Comparison of ENCODE assay signal across 10 cellular contexts in the genomic region with DNA sequence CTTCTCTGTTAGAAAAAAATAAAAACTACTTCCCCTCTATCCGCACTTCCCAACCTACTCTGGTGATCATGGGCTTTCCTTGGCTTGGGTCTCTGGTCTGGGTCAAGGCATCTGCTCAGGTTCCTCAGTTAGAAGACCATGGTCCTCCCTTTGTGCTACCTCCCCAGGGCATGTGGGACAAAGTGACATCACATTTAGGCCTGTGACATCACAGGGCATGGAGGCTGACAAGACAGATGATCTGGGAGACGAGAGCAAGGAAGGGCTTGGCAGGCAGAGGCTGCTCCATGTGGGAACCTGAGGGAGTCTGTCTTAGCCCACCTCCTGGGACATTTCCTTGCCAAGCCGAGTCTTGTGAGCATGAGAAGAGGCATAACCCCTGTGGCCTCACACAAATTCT. TPM values are rescaled to one million over a fixed set of nuclear protein-coding genes. Genes with fewer than 3 reads are reported as not detected.
A peak's percentile ranks its signal among the peaks of the same experiment; 100 is the strongest.
DNase-seq lines count a peak whose midpoint lies in the region; ATAC-seq, FAIRE-seq and TF ChIP-seq lines count a peak whose summit lies in the region.
"Not testable (repeated sequence)": the region's sequence is repeated elsewhere in the genome, so short reads cannot be mapped to it uniquely, and the experiment has no call there.
"Had no signal": no experiment of that assay in that cellular context is flagged by ENCODE, and none has a peak within 500 bp of the region (broad histone marks: within the 10 kb centered on the region; RNA-seq: fewer than 3 reads in every experiment).

TSS of gene ZNF683 (minus strand) at position 140 of the 400 bp plus-strand sequence. CDS start 4,179 bp downstream, outside the sequence.

- POLR2A ChIA-PET in CD4-positive, alpha-beta T cell (lab: Charles Lee) = interaction anchor here (1.0 to 2.2 kb wide), 4 partner anchors 8 to 55 kb away, joined by 3 to 9 read pairs (median 6); partner anchors contain the start of gene CD52
- POLR2A ChIA-PET in H1 (lab: Charles Lee; ENCODE audit: partially characterized antibody) = interaction anchor here (1.3 to 1.6 kb wide), 2 partner anchors 8 to 36 kb away, joined by 4 to 5 read pairs; no protein-coding TSS in a partner anchor

- TF ChIP-seq CTCF in CD4-positive, alpha-beta T cell (IDR thresholded peaks at IDR 0.05); H1 (IDR thresholded peaks at IDR 0.05; ENCODE audit: control extremely low read depth in 1 of 3, insufficient read depth in 1 of 3, low read depth in 1 of 3, low read length in 3 of 3): not testable (repeated sequence)

- not testable (repeated sequence) for H3K56ac ChIP-seq in H1 (replicated peaks; ENCODE audit: insufficient read length, low read depth, low read length)

- not testable (repeated sequence) for TF ChIP-seq POLR2A in H1 (IDR thresholded peaks at IDR 0.05; ENCODE audit: control extremely low read depth in 1 of 2, low read depth in 2 of 2, low read length in 2 of 2)

- H3K4me2 ChIP-seq in H1 (ENCODE audit: insufficient read depth in 1 of 2, low read depth in 2 of 2, low read length in 2 of 2) = not testable (repeated sequence)

- H3K14ac ChIP-seq in H1 (ENCODE audit: insufficient read length) = not testable (repeated sequence)

- not testable (repeated sequence) for H2AK5ac ChIP-seq in H1 (ENCODE audit: low read depth, low read length)

- not testable (repeated sequence) for FAIRE-seq in H1 (lab: Jason Lieb, UNC)

- not testable (repeated sequence) for H3K23ac ChIP-seq in H1 (ENCODE audit: insufficient read length)

- not testable (repeated sequence) for H2BK12ac ChIP-seq in H1 (ENCODE audit: low read depth, low read length)

- not testable (repeated sequence) for H3K4ac ChIP-seq in H1 (replicated peaks; ENCODE audit: insufficient read length, low read depth, low read length)

- H3K27ac Mint-ChIP-seq in CD4-positive, alpha-beta T cell = peak within 1 kb of the TSS; percentile 92
- peak within 1 kb of the TSS; percentile 74 for H3K27ac Mint-ChIP-seq in activated CD4-positive, alpha-beta T cell treated with anti-CD3 and anti-CD28 coated beads, Interleukin-2, amount 10 ng/mL, durations not matched to agents 24 days and 14 days
- H3K27ac Mint-ChIP-seq in activated T-cell treated with anti-CD3 and anti-CD28 coated beads, Interleukin-2, amount 50 U/mL, for 72 hours = peak within 1 kb of the TSS; percentile 47
- peak within 1 kb of the TSS; percentile 84 for H3K27ac Mint-ChIP-seq in activated naive CD8-positive, alpha-beta T cell treated with anti-CD3 and anti-CD28 coated beads for 36 hours
- peak within 1 kb of the TSS in 1 of 2 donors; percentile 58 for H3K27ac Mint-ChIP-seq in natural killer cell treated with Interleukin-12 subunit alpha and Interleukin-12 subunit beta and Interleukin-15 and Interleukin-18, amount 100 ng/mL, for 72 hours

- 86% methylated on average over 3 of the region's 3 CpGs; no CpG with 5 or more reads in 1 of the 2 experiments for WGBS in H1 (ENCODE audit: extremely low coverage in 1 of 2, insufficient coverage in 1 of 2, insufficient read length in 1 of 2, insufficient replicate concordance in 2 of 2, low coverage in 1 of 2, low lambda C conversion rate in 2 of 2, missing lambda C conversion rate in 1 of 2), 2 experiments

- H3K36me3 Mint-ChIP-seq in CD4-positive, alpha-beta T cell (ENCODE audit: low read depth); activated CD4-positive, alpha-beta T cell treated with anti-CD3 and anti-CD28 coated beads, Interleukin-2, amount 10 ng/mL, durations not matched to agents 24 days and 14 days (ENCODE audit: low read depth); activated T-cell treated with anti-CD3 and anti-CD28 coated beads, Interleukin-2, amount 50 U/mL, for 72 hours (ENCODE audit: insufficient read depth in 2 of 2); activated naive CD8-positive, alpha-beta T cell treated with anti-CD3 and anti-CD28 coated beads for 36 hours; natural killer cell treated with Interleukin-12 subunit alpha and Interleukin-12 subunit beta and Interleukin-15 and Interleukin-18, amount 100 ng/mL, for 72 hours: not testable (repeated sequence)

- not testable (repeated sequence) for H2BK120ac ChIP-seq in H1 (replicated peaks; ENCODE audit: low read depth, low read length)

- not testable (repeated sequence) for H3K27me3 ChIP-seq in CD4-positive, alpha-beta T cell (ENCODE audit: control insufficient read depth, insufficient read depth, low read length); H1 (replicated peaks in 1 of 4; ENCODE audit: control insufficient read depth in 3 of 4, extremely low read depth in 1 of 4, insufficient read depth in 3 of 4, low read length in 3 of 4)

- peak within 1 kb of the TSS; percentile 77 for H3K4me3 Mint-ChIP-seq in CD4-positive, alpha-beta T cell
- H3K4me3 Mint-ChIP-seq in activated CD4-positive, alpha-beta T cell treated with anti-CD3 and anti-CD28 coated beads, Interleukin-2, amount 10 ng/mL, durations not matched to agents 24 days and 14 days = peak within 1 kb of the TSS; percentile 33
- peak within 1 kb of the TSS; percentile 46 to 56 for H3K4me3 Mint-ChIP-seq in activated T-cell treated with anti-CD3 and anti-CD28 coated beads, Interleukin-2, amount 50 U/mL, for 72 hours
- peak within 1 kb of the TSS; percentile 9 for H3K4me3 Mint-ChIP-seq in activated naive CD8-positive, alpha-beta T cell treated with anti-CD3 and anti-CD28 coated beads for 36 hours
- H3K4me3 Mint-ChIP-seq in natural killer cell treated with Interleukin-12 subunit alpha and Interleukin-12 subunit beta and Interleukin-15 and Interleukin-18, amount 100 ng/mL, for 72 hours = peak within 1 kb of the TSS; percentile 56

- not testable (repeated sequence) for H3K9ac ChIP-seq in H1 (replicated peaks in 1 of 4; ENCODE audit: extremely low read depth in 1 of 4, low read depth in 3 of 4, low read length in 3 of 4)

- CTCF ChIA-PET in CD4-positive, alpha-beta T cell (lab: Charles Lee) = interaction anchor here (1.2 to 3.9 kb wide), 4 partner anchors 9 to 51 kb away, joined by 4 to 22 read pairs (median 4); no protein-coding TSS in a partner anchor
- CTCF ChIA-PET in H1 (lab: Charles Lee; ENCODE audit: partially characterized antibody) = interaction anchor here (1.2 to 7.9 kb wide), 5 partner anchors 9 to 98 kb away, joined by 3 to 79 read pairs (median 13); no protein-coding TSS in a partner anchor

- not testable (repeated sequence) for H3K79me1 ChIP-seq in H1 (ENCODE audit: low read depth, low read length)

- ATAC-seq in CD4-positive, alpha-beta T cell (ENCODE audit: poor library complexity); activated T-cell treated with anti-CD3 and anti-CD28 coated beads, Interleukin-2, amount 50 U/mL, for 72 hours (replicated peaks in 1 of 2); natural killer cell treated with Interleukin-12 subunit alpha and Interleukin-12 subunit beta and Interleukin-15 and Interleukin-18, amount 100 ng/mL, for 72 hours: not testable (repeated sequence)

- not testable (repeated sequence) for TF ChIP-seq EP300 in H1 (IDR thresholded peaks at IDR 0.05; ENCODE audit: borderline replicate concordance in 1 of 2, low read depth in 2 of 2, low read length in 2 of 2)

- H4K91ac ChIP-seq in H1 (replicated peaks; ENCODE audit: insufficient read length, low read length) = not testable (repeated sequence)

- not testable (repeated sequence) for H2BK5ac ChIP-seq in H1 (ENCODE audit: low read depth, low read length)

- not testable (repeated sequence) for TF ChIP-seq RAD21 in H1 (IDR thresholded peaks at IDR 0.05 in 1 of 2, conservative IDR thresholded peaks at IDR 0.05 in 1 of 2; ENCODE audit: low read depth in 2 of 2, low read length in 2 of 2)

- not testable (repeated sequence) for DNase-seq in CD4-positive, alpha-beta T cell; activated CD4-positive, alpha-beta T cell treated with anti-CD3 and anti-CD28 coated beads, Interleukin-2, amount 10 ng/mL, durations not matched to agents 24 days and 14 days; activated T-cell treated with anti-CD3 and anti-CD28 coated beads, Interleukin-2, amount 50 U/mL, for 72 hours; activated naive CD8-positive, alpha-beta T cell treated with anti-CD3 and anti-CD28 coated beads for 36 hours; H1 (ENCODE audit: low read depth in 1 of 2, low spot score in 2 of 2); natural killer cell treated with Interleukin-12 subunit alpha and Interleukin-12 subunit beta and Interleukin-15 and Interleukin-18, amount 100 ng/mL, for 72 hours (ENCODE audit: low spot score)

- H3K79me2 ChIP-seq in H1 (ENCODE audit: control insufficient read depth in 1 of 2, insufficient read depth in 2 of 2, low read length in 2 of 2) = not testable (repeated sequence)

- H4K20me1 ChIP-seq in H1 (replicated peaks in 1 of 2; ENCODE audit: control insufficient read depth in 1 of 2, insufficient read depth in 2 of 2, low read length in 2 of 2) = not testable (repeated sequence)

- not testable (repeated sequence) for H2BK15ac ChIP-seq in H1 (ENCODE audit: low read length)

- H3K36me3 ChIP-seq in KOPT-K1 (ENCODE audit: insufficient read depth, low read length); H1 (ENCODE audit: control insufficient read depth in 2 of 4, insufficient read depth in 4 of 4, low read length in 3 of 4): not testable (repeated sequence)

- H3K9me3 Mint-ChIP-seq in CD4-positive, alpha-beta T cell; activated CD4-positive, alpha-beta T cell treated with anti-CD3 and anti-CD28 coated beads, Interleukin-2, amount 10 ng/mL, durations not matched to agents 24 days and 14 days; activated T-cell treated with anti-CD3 and anti-CD28 coated beads, Interleukin-2, amount 50 U/mL, for 72 hours; activated naive CD8-positive, alpha-beta T cell treated with anti-CD3 and anti-CD28 coated beads for 36 hours; natural killer cell treated with Interleukin-12 subunit alpha and Interleukin-12 subunit beta and Interleukin-15 and Interleukin-18, amount 100 ng/mL, for 72 hours: not testable (repeated sequence)

- H3K18ac ChIP-seq in H1 (ENCODE audit: extremely low read depth, low read length) = not testable (repeated sequence)

- H3K27me3 Mint-ChIP-seq in CD4-positive, alpha-beta T cell; activated CD4-positive, alpha-beta T cell treated with anti-CD3 and anti-CD28 coated beads, Interleukin-2, amount 10 ng/mL, durations not matched to agents 24 days and 14 days; activated T-cell treated with anti-CD3 and anti-CD28 coated beads, Interleukin-2, amount 50 U/mL, for 72 hours (ENCODE audit: low read depth); activated naive CD8-positive, alpha-beta T cell treated with anti-CD3 and anti-CD28 coated beads for 36 hours: not testable (repeated sequence)
- H3K27me3 Mint-ChIP-seq in natural killer cell treated with Interleukin-12 subunit alpha and Interleukin-12 subunit beta and Interleukin-15 and Interleukin-18, amount 100 ng/mL, for 72 hours = peaks cover 13 to 24% of the 10 kb centered on the region in 2 donors

- not testable (repeated sequence) for H3K4me3 ChIP-seq in H1 (ENCODE audit: extremely low read depth in 1 of 4, insufficient read depth in 2 of 4, low read depth in 3 of 4, low read length in 4 of 4)

- intact Hi-C loops in CD4-positive, alpha-beta T cell (cut with DNase I, micrococcal nuclease) = not testable (repeated sequence)
- intact Hi-C loops in activated CD4-positive, alpha-beta T cell treated with anti-CD3 and anti-CD28 coated beads, Interleukin-2, amount 10 ng/mL, durations not matched to agents 24 days and 14 days (cut with micrococcal nuclease) = loop anchor here (2.0 kb wide), 1 partner anchor 16 kb away; no protein-coding TSS in a partner anchor

- H3K4me1 Mint-ChIP-seq in CD4-positive, alpha-beta T cell (ENCODE audit: low read depth) = peaks cover 80% of the 10 kb centered on the region
- peaks cover 67% of the 10 kb centered on the region for H3K4me1 Mint-ChIP-seq in activated CD4-positive, alpha-beta T cell treated with anti-CD3 and anti-CD28 coated beads, Interleukin-2, amount 10 ng/mL, durations not matched to agents 24 days and 14 days
- H3K4me1 Mint-ChIP-seq in activated T-cell treated with anti-CD3 and anti-CD28 coated beads, Interleukin-2, amount 50 U/mL, for 72 hours (ENCODE audit: low read depth) = peaks cover 80% of the 10 kb centered on the region
- H3K4me1 Mint-ChIP-seq in activated naive CD8-positive, alpha-beta T cell treated with anti-CD3 and anti-CD28 coated beads for 36 hours = peaks cover 61% of the 10 kb centered on the region
- H3K4me1 Mint-ChIP-seq in natural killer cell treated with Interleukin-12 subunit alpha and Interleukin-12 subunit beta and Interleukin-15 and Interleukin-18, amount 100 ng/mL, for 72 hours (ENCODE audit: low read depth in 2 of 2) = peaks cover 66 to 76% of the 10 kb centered on the region in 2 donors

- H3K4me1 ChIP-seq in H1 (replicated peaks in 1 of 4; ENCODE audit: control insufficient read depth in 3 of 4, insufficient read depth in 4 of 4, low read length in 3 of 4) = not testable (repeated sequence)

- H3K23me2 ChIP-seq in H1 (ENCODE audit: low read depth, low read length) = not testable (repeated sequence)

- H4K5ac ChIP-seq in H1 (ENCODE audit: insufficient read length, low read depth, low read length) = not testable (repeated sequence)

- H3K27ac ChIP-seq in CD4-positive, alpha-beta T cell (ENCODE audit: low read depth, low read length) = peak within 1 kb of the TSS; percentile 36
- H3K27ac ChIP-seq in KOPT-K1 (ENCODE audit: low read depth, low read length, poor library complexity, severe bottlenecking) = peak within 1 kb of the TSS; percentile 73
- H3K27ac ChIP-seq in H1 (ENCODE audit: low read depth, low read length) = not testable (repeated sequence)

- not testable (repeated sequence) for H2AFZ ChIP-seq in H1 (ENCODE audit: low read length)

- not testable (repeated sequence) for H4K8ac ChIP-seq in H1 (ENCODE audit: extremely low read depth, insufficient read depth, low read length)

- not testable (repeated sequence) for H3K9me3 ChIP-seq in CD4-positive, alpha-beta T cell (ENCODE audit: control insufficient read depth, low read length); KOPT-K1 (ENCODE audit: insufficient read depth, low read length, poor library complexity, severe bottlenecking); H1 (ENCODE audit: insufficient read depth in 2 of 2, low read depth in 1 of 2, low read length in 1 of 2)

- not testable (repeated sequence) for H2BK20ac ChIP-seq in H1 (ENCODE audit: low read length)

RNA-seq across cellular contexts. Expression of gene ZNF683, which starts in this region (rescaled TPM):
- under 1 TPM in 1 of 2 experiments, not detected in 1; 0.41 TPM for total RNA-seq in CD4-positive, alpha-beta T cell
- not detected in 2 replicates for total RNA-seq in activated CD4-positive, alpha-beta T cell treated with anti-CD3 and anti-CD28 coated beads, Interleukin-2, amount 10 ng/mL, durations not matched to agents 24 days and 14 days
- total RNA-seq in activated T-cell treated with anti-CD3 and anti-CD28 coated beads, Interleukin-2, amount 50 U/mL, for 72 hours = under 1 TPM in 1 of 2 donors, not detected in 1; 0.25 TPM
- under 1 TPM; 0.27 to 0.32 TPM for total RNA-seq in activated naive CD8-positive, alpha-beta T cell treated with anti-CD3 and anti-CD28 coated beads for 36 hours
- total RNA-seq in H1 (2021; fragmentation: NEBNext Ultra II Directional; extraction: Animal tissue kit (Norgen Biotek cat#: 25700)) = not detected in 2 replicates
- not detected in 2 replicates for polyA plus RNA-seq in H1 (2011; rRNA removed)
- polyA plus RNA-seq in H1 (2011; cell fraction: cytosol; rRNA removed) = not detected
- polyA plus RNA-seq in H1 (2011; cell fraction: nucleus; rRNA removed) = not detected
- not detected in 4 replicates for polyA plus RNA-seq in H1 (2012, experiment 1 of 2)
- not detected for polyA plus RNA-seq in H1 (2012, experiment 2 of 2)
- not detected for polyA plus RNA-seq in H1 (2013, experiment 1 of 2)
- polyA plus RNA-seq in H1 (2013, experiment 2 of 2) = not detected
- polyA minus RNA-seq in H1 (2011; rRNA and poly(A)+ RNA removed) = not detected in 2 replicates
- not detected for polyA minus RNA-seq in H1 (2011; cell fraction: cytosol; rRNA and poly(A)+ RNA removed)
- not detected for polyA minus RNA-seq in H1 (2011; cell fraction: nucleus; rRNA and poly(A)+ RNA removed)
- total RNA-seq in natural killer cell treated with Interleukin-12 subunit alpha and Interleukin-12 subunit beta and Interleukin-15 and Interleukin-18, amount 100 ng/mL, for 72 hours = not detected
- total RNA-seq: MCF 10A, NCI-H460, RPMI7951 had no signal

Comparison
In these comparisons a context has a peak if more than half of its experiments do, and no peak if none do; other contexts are left out.
1. H3K4me3 Mint-ChIP-seq: peak in every context shown above with its lines; median percentile 77 in CD4-positive, alpha-beta T cell; 56 in natural killer cell treated with Interleukin-12 subunit alpha and Interleukin-12 subunit beta and Interleukin-15 and Interleukin-18, amount 100 ng/mL, for 72 hours; 51 in activated T-cell treated with anti-CD3 and anti-CD28 coated beads, Interleukin-2, amount 50 U/mL, for 72 hours; 33 in activated CD4-positive, alpha-beta T cell treated with anti-CD3 and anti-CD28 coated beads, Interleukin-2, amount 10 ng/mL, durations not matched to agents 24 days and 14 days; 9 in activated naive CD8-positive, alpha-beta T cell treated with anti-CD3 and anti-CD28 coated beads for 36 hours.